Comparison of ENCODE assay signal across 21 cellular contexts in the genomic region with DNA sequence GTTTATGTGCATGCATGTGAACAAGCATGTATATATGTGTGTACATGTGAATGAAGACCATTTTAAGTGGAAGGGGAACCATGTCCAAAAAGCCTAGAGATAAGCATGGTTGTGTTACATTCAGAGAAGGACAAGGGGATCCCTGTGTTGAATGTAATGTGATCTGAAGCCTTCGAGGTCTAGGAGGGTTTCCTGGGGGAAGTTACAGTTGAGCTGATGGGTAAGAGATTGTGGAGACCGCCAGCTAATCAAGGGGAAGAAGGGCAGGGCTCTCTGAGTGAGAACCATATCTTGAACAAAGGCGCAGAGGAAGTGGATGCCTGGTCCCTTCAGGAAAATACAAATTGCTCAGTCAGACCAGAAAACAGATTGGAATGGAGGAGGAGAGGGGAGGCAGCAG. TPM values are rescaled to one million over a fixed set of nuclear protein-coding genes. Genes with fewer than 3 reads are reported as not detected.
DNase-seq lines count a peak whose midpoint lies in the region; ATAC-seq and TF ChIP-seq lines count a peak whose summit lies in the region.
"Had no signal": no experiment of that assay in that cellular context is flagged by ENCODE, and none has a peak within 500 bp of the region (broad histone marks: within the 10 kb centered on the region; RNA-seq: fewer than 3 reads in every experiment).

No MANE protein-coding gene starts in this region.

- H3K27ac Mint-ChIP-seq in activated naive CD8-positive, alpha-beta T cell treated with anti-CD3 and anti-CD28 coated beads for 36 hours: peak overlapping the region; percentile 58
- H3K27ac Mint-ChIP-seq: CD4-positive, alpha-beta T cell; H9; type B pancreatic cell had no signal

- H3K27me3 Mint-ChIP-seq in activated naive CD8-positive, alpha-beta T cell treated with anti-CD3 and anti-CD28 coated beads for 36 hours: no peaks in the 10 kb centered on the region
- H3K27me3 Mint-ChIP-seq: activated CD4-positive, alpha-beta T cell treated with anti-CD3 and anti-CD28 coated beads, Interleukin-2, amount 10 ng/mL, durations not matched to agents 24 days and 14 days; CD4-positive, alpha-beta T cell; type B pancreatic cell had no signal

- H3K4me3 Mint-ChIP-seq in activated naive CD8-positive, alpha-beta T cell treated with anti-CD3 and anti-CD28 coated beads for 36 hours: no peak overlapping the region
- H3K4me3 Mint-ChIP-seq: activated CD4-positive, alpha-beta T cell treated with anti-CD3 and anti-CD28 coated beads, Interleukin-2, amount 10 ng/mL, durations not matched to agents 24 days and 14 days; CD4-positive, alpha-beta T cell; H9; type B pancreatic cell had no signal

- no peak for ATAC-seq in HG03175 (IDR thresholded peaks at IDR 0.05; ENCODE audit: unreplicated experiment)

- no peak overlapping the region for H3K27ac ChIP-seq in coronary artery
- H3K27ac ChIP-seq: esophagus muscularis mucosa had no signal

- TF ChIP-seq POLR2A in NB4 (IDR thresholded peaks at IDR 0.05; ENCODE audit: extremely low read depth, insufficient read length): no peak

- DNase-seq in NOMO-1 treated with DMSO at 0.1 percent for 48 hours (lab: John Stamatoyannopoulos, UW; ENCODE audit: unreplicated experiment): peak; percentile 16
- DNase-seq in NOMO-1 treated with dmso at 0.1 percent for 144 hours (lab: John Stamatoyannopoulos, UW; ENCODE audit: unreplicated experiment): no peak
- DNase-seq in NB4 (ENCODE audit: low read depth): peak; percentile 34
- no peak for DNase-seq in activated naive CD8-positive, alpha-beta T cell treated with anti-CD3 and anti-CD28 coated beads for 36 hours
- DNase-seq in pons (ENCODE audit: low spot score): peak; percentile 6
- DNase-seq in coronary artery (ENCODE audit: low spot score): no peak
- no peak for DNase-seq in NOMO-1 (lab: John Stamatoyannopoulos, UW; ENCODE audit: unreplicated experiment in 2 of 2)
- DNase-seq: 8988T; activated CD4-positive, alpha-beta T cell treated with anti-CD3 and anti-CD28 coated beads, Interleukin-2, amount 10 ng/mL, durations not matched to agents 24 days and 14 days; CD4-positive, alpha-beta T cell; DMS79; glutamatergic neuron; H9; KG1; naive B cell; NCI-H1436 had no signal

- TF ChIP-seq CTCF in NB4 (IDR thresholded peaks at IDR 0.05; ENCODE audit: low read depth, low read length): no peak
- no peak for TF ChIP-seq CTCF in coronary artery (IDR thresholded peaks at IDR 0.05)

- peaks cover 17% of the 10 kb centered on the region for H3K4me1 Mint-ChIP-seq in activated naive CD8-positive, alpha-beta T cell treated with anti-CD3 and anti-CD28 coated beads for 36 hours

- H3K4me3 ChIP-seq in NB4 (ENCODE audit: low read depth, low read length): no peak overlapping the region
- H3K4me3 ChIP-seq in coronary artery: no peak overlapping the region
- H3K4me3 ChIP-seq: esophagus muscularis mucosa, smooth muscle cell had no signal

- H3K9me3 Mint-ChIP-seq in activated naive CD8-positive, alpha-beta T cell treated with anti-CD3 and anti-CD28 coated beads for 36 hours: peaks cover 2% of the 10 kb centered on the region
- H3K9me3 Mint-ChIP-seq: H9, naive B cell had no signal

- peaks cover 2% of the 10 kb centered on the region for H3K36me3 Mint-ChIP-seq in activated naive CD8-positive, alpha-beta T cell treated with anti-CD3 and anti-CD28 coated beads for 36 hours
- H3K36me3 Mint-ChIP-seq: naive B cell, type B pancreatic cell had no signal

RNA-seq across cellular contexts. Expression of a gene that starts 45.5 kb away (rescaled TPM):
- 1 to 10 TPM; 2.3 to 2.4 TPM for total RNA-seq in activated naive CD8-positive, alpha-beta T cell treated with anti-CD3 and anti-CD28 coated beads for 36 hours
- total RNA-seq: bronchial epithelial cell; CD4-positive, alpha-beta T cell; H9 had no signal

Comparison
In these comparisons a context has a peak if more than half of its experiments do, and no peak if none do; other contexts are left out.
1. DNase-seq: peak in NOMO-1 treated with DMSO at 0.1 percent for 48 hours (single experiment), NB4 (single experiment) and pons (single experiment); none in NOMO-1 treated with dmso at 0.1 percent for 144 hours (single experiment), activated naive CD8-positive, alpha-beta T cell treated with anti-CD3 and anti-CD28 coated beads for 36 hours (single experiment), coronary artery (single experiment) and NOMO-1 (0 of 2).